In the genomic region with DNA sequence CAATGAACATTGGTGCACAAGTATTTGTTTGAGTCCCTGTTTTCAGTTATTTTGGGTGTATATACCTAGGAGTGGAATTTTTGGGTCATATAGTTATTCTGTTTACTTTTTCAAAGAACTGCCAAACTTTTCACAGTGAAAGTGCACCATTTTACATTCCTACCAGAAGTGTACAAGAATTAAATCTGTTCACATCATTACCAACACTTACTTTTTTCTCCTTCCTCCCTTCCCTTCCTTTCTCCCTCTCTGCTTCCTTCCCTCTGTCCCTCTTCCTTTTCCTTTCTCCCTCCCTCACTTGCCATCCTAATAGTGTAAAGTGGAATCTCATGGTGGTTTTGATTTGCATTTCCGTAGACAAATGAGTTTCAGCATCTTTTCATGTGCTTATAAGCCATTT, we compare ENCODE assay signal across 17 cellular contexts.
"Had no signal": no experiment of that assay in that cellular context is flagged by ENCODE, and none has a peak within 500 bp of the region (broad histone marks: within the 10 kb centered on the region; RNA-seq: fewer than 3 reads in every experiment).

No MANE protein-coding gene starts in this region.

- H3K9me3 ChIP-seq: heart left ventricle, ovary, suprapubic skin, thyroid gland, uterus had no signal

- H3K9me3 Mint-ChIP-seq: naive thymus-derived CD4-positive, alpha-beta T cell; type B pancreatic cell had no signal

- H3K4me3 Mint-ChIP-seq: naive thymus-derived CD4-positive, alpha-beta T cell; type B pancreatic cell had no signal

- H3K27me3 ChIP-seq: foreskin keratinocyte, heart left ventricle, ovary, suprapubic skin, thyroid gland, uterus had no signal

- H3K4me2 ChIP-seq: smooth muscle cell had no signal

- H3K27ac Mint-ChIP-seq: type B pancreatic cell had no signal

- H3K27ac ChIP-seq: foreskin keratinocyte, heart left ventricle, ovary, suprapubic skin, thyroid gland, uterus had no signal

- H3K27me3 Mint-ChIP-seq: naive thymus-derived CD4-positive, alpha-beta T cell; type B pancreatic cell had no signal

- H3K36me3 ChIP-seq: ovary, uterus had no signal

- H3K4me1 ChIP-seq: thyroid gland, uterus had no signal

- DNase-seq: cortex of kidney; effector memory CD4-positive, alpha-beta T cell; erythroblast; foreskin keratinocyte; heart left ventricle; hippocampal formation; kidney glomerular epithelial cell; naive thymus-derived CD4-positive, alpha-beta T cell; ovary; right cardiac atrium; stimulated activated CD4-positive, alpha-beta T cell treated with anti-CD3 and anti-CD28 coated beads, Interleukin-2, amount 100 ng/mL, for 48 hours; stimulated activated naive CD4-positive, alpha-beta T cell treated with Interleukin-2 at 50 U/mL for 16 hours; thyroid gland; uterus had no signal

- H3K4me3 ChIP-seq: heart left ventricle, ovary, smooth muscle cell, suprapubic skin, thyroid gland, uterus had no signal
